In genomic region chr17:70407501-70407900, GRCh38 we compare ENCODE assay signal across 24 cellular contexts.
"Had no signal": no experiment of that assay in that cellular context is flagged by ENCODE, and none has a peak within 500 bp of the region (broad histone marks: within the 10 kb centered on the region; RNA-seq: fewer than 3 reads in every experiment).

No MANE protein-coding gene starts in this region.

- H3K27ac ChIP-seq: esophagus muscularis mucosa, hepatocyte, left lung, psoas muscle, skin epidermis, stomach, suprapubic skin, tibial nerve had no signal

- H3K79me2 ChIP-seq: hepatocyte had no signal

- H3K27me3 ChIP-seq: esophagus muscularis mucosa, hepatocyte, left lung, stomach, suprapubic skin, tibial nerve had no signal

- DNase-seq: activated CD4-positive, alpha-beta memory T cell treated with anti-CD3 and anti-CD28 coated beads, Interleukin-2, amount 10 ng/mL, durations not matched to agents 7 days and 5 days; activated CD4-positive, alpha-beta T cell treated with anti-CD3 and anti-CD28 coated beads, Interleukin-2, amount 10 ng/mL, durations not matched to agents 24 days and 14 days; activated effector memory CD4-positive, alpha-beta T cell treated with anti-CD3 and anti-CD28 coated beads, Interleukin-2, amount 50 U/mL, for 16 hours; activated naive CD4-positive, alpha-beta T cell treated with anti-CD3 and anti-CD28 coated beads, Interleukin-2, amount 10 ng/mL, durations not matched to agents 7 days and 5 days; central memory CD4-positive, alpha-beta T cell; effector memory CD4-positive, alpha-beta T cell; glutamatergic neuron; immature natural killer cell; kidney glomerular epithelial cell; left lung; naive thymus-derived CD8-positive, alpha-beta T cell; psoas muscle; right cardiac atrium; stimulated activated CD4-positive, alpha-beta T cell treated with anti-CD3 and anti-CD28 coated beads, Interleukin-2, amount 100 ng/mL, for 24 hours; stomach; SW 1271; T-helper 17 cell had no signal

- H2AFZ ChIP-seq: hepatocyte had no signal

- H3K36me3 ChIP-seq: esophagus muscularis mucosa, left lung, stomach, suprapubic skin, tibial nerve had no signal

- H3K4me1 ChIP-seq: esophagus muscularis mucosa, suprapubic skin had no signal

- H3K9me3 ChIP-seq: esophagus muscularis mucosa, left lung, psoas muscle, stomach, suprapubic skin, tibial nerve had no signal

- H3K4me3 ChIP-seq: esophagus muscularis mucosa, hepatocyte, left lung, lung, psoas muscle, skin epidermis, stomach, suprapubic skin, tibial nerve had no signal

- ATAC-seq: left lung; naive thymus-derived CD8-positive, alpha-beta T cell; psoas muscle; right cardiac atrium; stimulated activated memory B cell treated with anti-CD40 and anti-IgM and Interleukin-4, amounts not matched to agents 10 μg/mL and 1 μg/mL and 100 μg/mL, for 72 hours; T-helper 17 cell had no signal

- H3K4me2 ChIP-seq: hepatocyte had no signal
